32 cellular contexts compared by ENCODE assay signal in the genomic region with DNA sequence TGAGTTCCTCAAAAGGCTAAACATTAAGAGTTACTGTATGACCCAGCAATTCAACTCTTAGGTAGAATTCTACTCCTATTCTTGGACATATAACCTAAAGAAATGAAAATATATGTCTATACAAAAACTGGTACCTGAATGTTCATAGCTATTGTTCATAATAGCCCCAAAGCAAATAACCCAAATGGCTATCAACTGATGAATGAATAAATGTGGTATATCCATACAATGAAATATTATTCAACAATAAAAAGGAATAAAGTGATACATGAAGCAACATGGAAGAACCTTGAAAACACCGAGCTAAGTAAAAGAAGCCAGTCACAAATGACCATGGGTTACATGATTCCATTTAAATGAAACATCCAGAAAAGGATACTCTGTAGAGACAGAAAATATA.
DNase-seq lines count a peak whose midpoint lies in the region; ATAC-seq, FAIRE-seq and TF ChIP-seq lines count a peak whose summit lies in the region.
"Had no signal": no experiment of that assay in that cellular context is flagged by ENCODE, and none has a peak within 500 bp of the region (broad histone marks: within the 10 kb centered on the region; RNA-seq: fewer than 3 reads in every experiment).

No MANE protein-coding gene starts in this region.

- TF ChIP-seq CTCF in SK-N-SH (IDR thresholded peaks at IDR 0.05), result no peak
- no peak for TF ChIP-seq CTCF in neutrophil (IDR thresholded peaks at IDR 0.05)

- intact Hi-C loops in Right ventricle myocardium superior (cut with DNase I), result no loop called here

- ATAC-seq in SK-N-SH treated with all-trans-retinoic acid at 6 μM for 48 hours, result no peak
- no peak for ATAC-seq in Right ventricle myocardium superior (ENCODE audit: poor library complexity)
- no peak for ATAC-seq in GM18520 (IDR thresholded peaks at IDR 0.05; ENCODE audit: unreplicated experiment)
- ATAC-seq: A549; CD8-positive, alpha-beta T cell had no signal

- H3K9me2 ChIP-seq in SK-N-SH, result no peaks in the 10 kb centered on the region

- H3K4me1 ChIP-seq in SK-N-SH (ENCODE audit: control insufficient read depth in 1 of 2, insufficient read depth in 2 of 2, low read depth in 1 of 2, low read length in 1 of 2), result peaks cover 0 to 16% of the 10 kb centered on the region in 2 experiments; a peak in 1 of 4 replicates
- peaks cover 9 to 12% of the 10 kb centered on the region in 2 experiments for H3K4me1 ChIP-seq in neutrophil (ENCODE audit: control insufficient read depth in 1 of 2, insufficient read depth in 1 of 2, low read depth in 1 of 2, low read length in 1 of 2)
- H3K4me1 ChIP-seq: BE2C had no signal

- FAIRE-seq in H54 (lab: Jason Lieb, UNC), result peak; percentile 20
- FAIRE-seq: A549, D721Med had no signal

- H3K9me3 ChIP-seq in SK-N-SH (no peaks in the 10 kb centered on the region), neutrophil (no peaks in the 10 kb centered on the region)
- H3K9me3 ChIP-seq: BE2C, Caco-2 had no signal

- H4K20me1 ChIP-seq in SK-N-SH (ENCODE audit: insufficient read depth), result no peaks in the 10 kb centered on the region; the same call in 1 of the 2 replicates
- H4K20me1 ChIP-seq: BLaER1 had no signal

- no peak overlapping the region for H3K4me3 ChIP-seq in SK-N-SH (ENCODE audit: low read depth in 2 of 2, low read length in 1 of 2)
- H3K4me3 ChIP-seq in neutrophil (ENCODE audit: low read depth in 1 of 2, low read length in 1 of 2), result no peak overlapping the region
- H3K4me3 ChIP-seq: A549; BLaER1; BLaER1 treated with 17β-estradiol and CSF1 and Interleukin-3, amounts not matched to agents 10 nM and 100 nM had no signal

- H3K9ac ChIP-seq in SK-N-SH, result no peak overlapping the region
- H3K9ac ChIP-seq: BLaER1; BLaER1 treated with 17β-estradiol and CSF1 and Interleukin-3, amounts not matched to agents 10 nM and 100 nM had no signal

- WGBS in SK-N-SH (ENCODE audit: low lambda C conversion rate), result 100% methylated on average over 1 of the region's 1 CpG

- H3K27me3 ChIP-seq in SK-N-SH (ENCODE audit: insufficient read depth) (no peaks in the 10 kb centered on the region), neutrophil (no peaks in the 10 kb centered on the region)
- H3K27me3 ChIP-seq: BE2C; BLaER1; BLaER1 treated with 17β-estradiol and CSF1 and Interleukin-3, amounts not matched to agents 10 nM and 100 nM had no signal

- DNase-seq in SK-N-SH, result no peak
- DNase-seq in H54 (ENCODE audit: insufficient read length, low spot score), result no peak
- no peak for DNase-seq in Right ventricle myocardium superior
- DNase-seq: 8988T; ACHN; AML-193; BE2C; C1 segment of cervical spinal cord; Caco-2; Calu3; CD4-positive, alpha-beta memory T cell; CD4-positive, alpha-beta T cell; CD4-positive, CD25-positive, alpha-beta regulatory T cell; CD8-positive, alpha-beta memory T cell; CD8-positive, alpha-beta T cell; COR-L47; DMS 273 treated with DMSO at 0.1 percent for 48 hours; DMS153; DMS53; DMS79; DMS79 treated with DMSO at 0.1 percent for 48 hours; DND-41; EL had no signal

- no peak for TF ChIP-seq EP300 in SK-N-SH (IDR thresholded peaks at IDR 0.05; ENCODE audit: borderline replicate concordance in 1 of 2, low read depth in 1 of 2, low read length in 1 of 2)

- H2AFZ ChIP-seq in SK-N-SH (ENCODE audit: low read depth), result no peak overlapping the region

- POLR2A ChIA-PET in SK-N-SH (lab: Yijun Ruan, JAX), result no interaction called here

- H3K36me3 ChIP-seq in SK-N-SH (replicated peaks in 1 of 2; ENCODE audit: control insufficient read depth in 1 of 2, insufficient read depth in 2 of 2, low read length in 1 of 2) (peaks cover 0 to 5% of the 10 kb centered on the region in 2 experiments), neutrophil (no peaks in the 10 kb centered on the region)
- H3K36me3 ChIP-seq: BE2C had no signal

- H3F3A ChIP-seq in SK-N-SH (replicated peaks; ENCODE audit: insufficient read depth), result peaks cover 20% of the 10 kb centered on the region

- H3K4me2 ChIP-seq in SK-N-SH, result no peak overlapping the region
- H3K4me2 ChIP-seq: A549; BLaER1; BLaER1 treated with 17β-estradiol and CSF1 and Interleukin-3, amounts not matched to agents 10 nM and 100 nM had no signal

- peaks cover 4% of the 10 kb centered on the region; the same call in 1 of the 2 replicates for H3K79me2 ChIP-seq in SK-N-SH (ENCODE audit: insufficient read depth)

- CTCF ChIA-PET in SK-N-SH (lab: Yijun Ruan, JAX), result no interaction called here

- TF ChIP-seq POLR2A in H54 (IDR thresholded peaks at IDR 0.05; ENCODE audit: low read depth, low read length), result no peak

- H3K27ac ChIP-seq in SK-N-SH (ENCODE audit: low read depth in 2 of 2, low read length in 1 of 2), result no peak overlapping the region
- H3K27ac ChIP-seq in neutrophil, result peak overlapping the region; percentile 28
- H3K27ac ChIP-seq: 22Rv1; A549; BLaER1; BLaER1 treated with 17β-estradiol and CSF1 and Interleukin-3, amounts not matched to agents 10 nM and 100 nM; C4-2B had no signal

- no peak for TF ChIP-seq RAD21 in SK-N-SH (IDR thresholded peaks at IDR 0.05; ENCODE audit: low read length)

TF ChIP-seq in SK-N-SH treated with all-trans-retinoic acid at 6 μM for 48 hours, 23 proteins besides CTCF, POLR2A, EP300 and RAD21:
- peak; percentile 90 for TF ChIP-seq ZNF8 (CRISPR knock-in tag; IDR thresholded peaks at IDR 0.05)
- no peak for TF ChIP-seq ZNF565 (CRISPR knock-in tag; conservative IDR thresholded peaks at IDR 0.05; ENCODE audit: low read depth)

TF ChIP-seq in SK-N-SH, 30 proteins besides CTCF, POLR2A, EP300 and RAD21 (continues in another document):
- no peak for TF ChIP-seq TAF1 (IDR thresholded peaks at IDR 0.05; ENCODE audit: borderline replicate concordance, low read depth, low read length)
- no peak for TF ChIP-seq EZH2phosphoT487 (IDR thresholded peaks at IDR 0.05; ENCODE audit: borderline replicate concordance, low read depth)
- TF ChIP-seq, protein P1, sequence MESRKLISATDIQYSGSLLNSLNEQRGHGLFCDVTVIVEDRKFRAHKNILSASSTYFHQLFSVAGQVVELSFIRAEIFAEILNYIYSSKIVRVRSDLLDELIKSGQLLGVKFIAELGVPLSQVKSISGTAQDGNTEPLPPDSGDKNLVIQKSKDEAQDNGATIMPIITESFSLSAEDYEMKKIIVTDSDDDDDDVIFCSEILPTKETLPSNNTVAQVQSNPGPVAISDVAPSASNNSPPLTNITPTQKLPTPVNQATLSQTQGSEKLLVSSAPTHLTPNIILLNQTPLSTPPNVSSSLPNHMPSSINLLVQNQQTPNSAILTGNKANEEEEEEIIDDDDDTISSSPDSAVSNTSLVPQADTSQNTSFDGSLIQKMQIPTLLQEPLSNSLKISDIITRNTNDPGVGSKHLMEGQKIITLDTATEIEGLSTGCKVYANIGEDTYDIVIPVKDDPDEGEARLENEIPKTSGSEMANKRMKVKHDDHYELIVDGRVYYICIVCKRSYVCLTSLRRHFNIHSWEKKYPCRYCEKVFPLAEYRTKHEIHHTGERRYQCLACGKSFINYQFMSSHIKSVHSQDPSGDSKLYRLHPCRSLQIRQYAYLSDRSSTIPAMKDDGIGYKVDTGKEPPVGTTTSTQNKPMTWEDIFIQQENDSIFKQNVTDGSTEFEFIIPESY (IDR thresholded peaks at IDR 0.05; ENCODE audit: borderline replicate concordance, low read depth), result no peak
- no peak for TF ChIP-seq GABPA (IDR thresholded peaks at IDR 0.05; ENCODE audit: low read depth)
- TF ChIP-seq, protein P2, sequence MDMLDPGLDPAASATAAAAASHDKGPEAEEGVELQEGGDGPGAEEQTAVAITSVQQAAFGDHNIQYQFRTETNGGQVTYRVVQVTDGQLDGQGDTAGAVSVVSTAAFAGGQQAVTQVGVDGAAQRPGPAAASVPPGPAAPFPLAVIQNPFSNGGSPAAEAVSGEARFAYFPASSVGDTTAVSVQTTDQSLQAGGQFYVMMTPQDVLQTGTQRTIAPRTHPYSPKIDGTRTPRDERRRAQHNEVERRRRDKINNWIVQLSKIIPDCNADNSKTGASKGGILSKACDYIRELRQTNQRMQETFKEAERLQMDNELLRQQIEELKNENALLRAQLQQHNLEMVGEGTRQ (IDR thresholded peaks at IDR 0.05; ENCODE audit: borderline replicate concordance, low read depth, low read length), result no peak
- TF ChIP-seq, protein P3, sequence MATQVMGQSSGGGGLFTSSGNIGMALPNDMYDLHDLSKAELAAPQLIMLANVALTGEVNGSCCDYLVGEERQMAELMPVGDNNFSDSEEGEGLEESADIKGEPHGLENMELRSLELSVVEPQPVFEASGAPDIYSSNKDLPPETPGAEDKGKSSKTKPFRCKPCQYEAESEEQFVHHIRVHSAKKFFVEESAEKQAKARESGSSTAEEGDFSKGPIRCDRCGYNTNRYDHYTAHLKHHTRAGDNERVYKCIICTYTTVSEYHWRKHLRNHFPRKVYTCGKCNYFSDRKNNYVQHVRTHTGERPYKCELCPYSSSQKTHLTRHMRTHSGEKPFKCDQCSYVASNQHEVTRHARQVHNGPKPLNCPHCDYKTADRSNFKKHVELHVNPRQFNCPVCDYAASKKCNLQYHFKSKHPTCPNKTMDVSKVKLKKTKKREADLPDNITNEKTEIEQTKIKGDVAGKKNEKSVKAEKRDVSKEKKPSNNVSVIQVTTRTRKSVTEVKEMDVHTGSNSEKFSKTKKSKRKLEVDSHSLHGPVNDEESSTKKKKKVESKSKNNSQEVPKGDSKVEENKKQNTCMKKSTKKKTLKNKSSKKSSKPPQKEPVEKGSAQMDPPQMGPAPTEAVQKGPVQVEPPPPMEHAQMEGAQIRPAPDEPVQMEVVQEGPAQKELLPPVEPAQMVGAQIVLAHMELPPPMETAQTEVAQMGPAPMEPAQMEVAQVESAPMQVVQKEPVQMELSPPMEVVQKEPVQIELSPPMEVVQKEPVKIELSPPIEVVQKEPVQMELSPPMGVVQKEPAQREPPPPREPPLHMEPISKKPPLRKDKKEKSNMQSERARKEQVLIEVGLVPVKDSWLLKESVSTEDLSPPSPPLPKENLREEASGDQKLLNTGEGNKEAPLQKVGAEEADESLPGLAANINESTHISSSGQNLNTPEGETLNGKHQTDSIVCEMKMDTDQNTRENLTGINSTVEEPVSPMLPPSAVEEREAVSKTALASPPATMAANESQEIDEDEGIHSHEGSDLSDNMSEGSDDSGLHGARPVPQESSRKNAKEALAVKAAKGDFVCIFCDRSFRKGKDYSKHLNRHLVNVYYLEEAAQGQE (IDR thresholded peaks at IDR 0.05; ENCODE audit: low read depth, low read length), result no peak
- TF ChIP-seq YY1 (IDR thresholded peaks at IDR 0.05; ENCODE audit: low read depth), result no peak
- TF ChIP-seq MXI1 (IDR thresholded peaks at IDR 0.05; ENCODE audit: low read depth, low read length), result no peak
- no peak for TF ChIP-seq TCF12 (IDR thresholded peaks at IDR 0.05)
- no peak for TF ChIP-seq FOXJ3 (CRISPR knock-in tag; IDR thresholded peaks at IDR 0.05)
- no peak for TF ChIP-seq TEAD4 (IDR thresholded peaks at IDR 0.05; ENCODE audit: borderline replicate concordance, insufficient read depth)
